1 cellular context compared by ENCODE assay signal in the genomic region with DNA sequence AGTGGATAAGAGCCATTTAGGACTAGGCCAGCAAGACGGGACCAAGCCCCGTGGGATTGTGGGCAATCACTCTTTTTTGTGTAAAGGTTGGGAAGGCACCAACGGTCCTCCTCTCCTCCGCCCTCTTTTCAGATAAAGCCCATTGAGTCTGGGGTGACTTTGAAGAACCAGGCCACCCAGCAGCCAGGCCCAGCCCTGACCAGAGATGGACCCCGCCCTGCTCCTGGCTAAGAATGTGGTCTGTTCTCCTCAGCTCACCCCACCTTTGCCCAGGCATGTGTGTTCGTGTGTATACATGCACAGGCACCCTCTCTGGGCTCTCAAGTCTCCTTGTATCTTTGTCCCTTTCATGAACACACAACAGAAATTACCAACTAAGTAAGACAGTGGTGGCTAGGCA.
TF ChIP-seq lines count a peak whose summit lies in the region.

No MANE protein-coding gene starts in this region.

TF ChIP-seq in IMR-90, 13 proteins besides CTCF, POLR2A, EP300 and RAD21:
- TF ChIP-seq MAFK (IDR thresholded peaks at IDR 0.05; ENCODE audit: low read depth, low read length) (no peak), NFE2L2 (IDR thresholded peaks at IDR 0.05; ENCODE audit: low read depth, low read length) (no peak), MXI1 (IDR thresholded peaks at IDR 0.05; ENCODE audit: borderline replicate concordance, low read depth, low read length) (no peak), BHLHE40 (IDR thresholded peaks at IDR 0.05; ENCODE audit: low read depth, low read length) (no peak), CHD1 (IDR thresholded peaks at IDR 0.05; ENCODE audit: low read depth, low read length) (no peak), FOS (IDR thresholded peaks at IDR 0.05; ENCODE audit: low read depth, low read length) (no peak), RFX5 (IDR thresholded peaks at IDR 0.05; ENCODE audit: low read depth, low read length) (no peak), RCOR1 (IDR thresholded peaks at IDR 0.05; ENCODE audit: insufficient replicate concordance, low read length) (no peak), SMC3 (IDR thresholded peaks at IDR 0.05; ENCODE audit: low read depth, low read length) (no peak), MAZ (IDR thresholded peaks at IDR 0.05; ENCODE audit: borderline replicate concordance, low read depth, low read length) (no peak), CEBPB (IDR thresholded peaks at IDR 0.05; ENCODE audit: low read depth, low read length) (no peak)
- TF ChIP-seq, protein P1, sequence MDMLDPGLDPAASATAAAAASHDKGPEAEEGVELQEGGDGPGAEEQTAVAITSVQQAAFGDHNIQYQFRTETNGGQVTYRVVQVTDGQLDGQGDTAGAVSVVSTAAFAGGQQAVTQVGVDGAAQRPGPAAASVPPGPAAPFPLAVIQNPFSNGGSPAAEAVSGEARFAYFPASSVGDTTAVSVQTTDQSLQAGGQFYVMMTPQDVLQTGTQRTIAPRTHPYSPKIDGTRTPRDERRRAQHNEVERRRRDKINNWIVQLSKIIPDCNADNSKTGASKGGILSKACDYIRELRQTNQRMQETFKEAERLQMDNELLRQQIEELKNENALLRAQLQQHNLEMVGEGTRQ (IDR thresholded peaks at IDR 0.05; ENCODE audit: low read depth, low read length) = no peak
- TF ChIP-seq, protein P2, sequence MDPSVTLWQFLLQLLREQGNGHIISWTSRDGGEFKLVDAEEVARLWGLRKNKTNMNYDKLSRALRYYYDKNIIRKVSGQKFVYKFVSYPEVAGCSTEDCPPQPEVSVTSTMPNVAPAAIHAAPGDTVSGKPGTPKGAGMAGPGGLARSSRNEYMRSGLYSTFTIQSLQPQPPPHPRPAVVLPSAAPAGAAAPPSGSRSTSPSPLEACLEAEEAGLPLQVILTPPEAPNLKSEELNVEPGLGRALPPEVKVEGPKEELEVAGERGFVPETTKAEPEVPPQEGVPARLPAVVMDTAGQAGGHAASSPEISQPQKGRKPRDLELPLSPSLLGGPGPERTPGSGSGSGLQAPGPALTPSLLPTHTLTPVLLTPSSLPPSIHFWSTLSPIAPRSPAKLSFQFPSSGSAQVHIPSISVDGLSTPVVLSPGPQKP (IDR thresholded peaks at IDR 0.05; ENCODE audit: borderline replicate concordance, low read depth, low read length) = no peak
